8 cellular contexts compared by ENCODE assay signal in genomic region chr14:89617471-89618291, GRCh38.
A peak's percentile ranks its signal among the peaks of the same experiment; 100 is the strongest.
DNase-seq lines count a peak whose midpoint lies in the region; ATAC-seq and TF ChIP-seq lines count a peak whose summit lies in the region.

No MANE protein-coding gene starts in this region.

- peak overlapping the region; percentile 81 for H3K4me3 Mint-ChIP-seq in activated T-helper 17 cell treated with anti-CD3 and anti-CD28 coated beads, Interleukin-2, amount 50 U/mL, for 72 hours
- H3K4me3 Mint-ChIP-seq in natural killer cell treated with Interleukin-12 subunit alpha and Interleukin-12 subunit beta and Interleukin-15 and Interleukin-18, amount 100 ng/mL, for 72 hours = peak overlapping the region; percentile 90

- H3K27ac ChIP-seq in foreskin keratinocyte = peak overlapping the region; percentile 55

- H3K27me3 Mint-ChIP-seq in activated T-helper 17 cell treated with anti-CD3 and anti-CD28 coated beads, Interleukin-2, amount 50 U/mL, for 72 hours = no peaks in the 10 kb centered on the region
- no peaks in the 10 kb centered on the region for H3K27me3 Mint-ChIP-seq in natural killer cell treated with Interleukin-12 subunit alpha and Interleukin-12 subunit beta and Interleukin-15 and Interleukin-18, amount 100 ng/mL, for 72 hours

- DNase-seq in EL (peak; percentile 61), NCI-H2227 (lab: John Stamatoyannopoulos, UW; ENCODE audit: unreplicated experiment) (peak; percentile 23), foreskin keratinocyte (peak in 1 of 2 donors; percentile 29), HPDE6-E6E7 (ENCODE audit: extremely low spot score) (no peak)
- no peak for DNase-seq in natural killer cell treated with Interleukin-12 subunit alpha and Interleukin-12 subunit beta and Interleukin-15 and Interleukin-18, amount 100 ng/mL, for 72 hours (ENCODE audit: low spot score)

- TF ChIP-seq CTCF in foreskin keratinocyte (conservative IDR thresholded peaks at IDR 0.05) = no peak

- no peaks in the 10 kb centered on the region for H3K27me3 ChIP-seq in foreskin keratinocyte

- peaks cover 9% of the 10 kb centered on the region for H3K4me1 ChIP-seq in foreskin keratinocyte

- peak overlapping the region; percentile 85 for H3K27ac Mint-ChIP-seq in activated T-helper 17 cell treated with anti-CD3 and anti-CD28 coated beads, Interleukin-2, amount 50 U/mL, for 72 hours
- peak overlapping the region; percentile 90 to 93 for H3K27ac Mint-ChIP-seq in natural killer cell treated with Interleukin-12 subunit alpha and Interleukin-12 subunit beta and Interleukin-15 and Interleukin-18, amount 100 ng/mL, for 72 hours

- ATAC-seq in GM21528 (IDR thresholded peaks at IDR 0.05; ENCODE audit: low FRiP score, unreplicated experiment) = peak; percentile 35
- no peak for ATAC-seq in activated T-helper 17 cell treated with anti-CD3 and anti-CD28 coated beads, Interleukin-2, amount 50 U/mL, for 72 hours (replicated peaks)
- peak; percentile 38 for ATAC-seq in foreskin keratinocyte
- peak; percentile 31 to 55 for ATAC-seq in natural killer cell treated with Interleukin-12 subunit alpha and Interleukin-12 subunit beta and Interleukin-15 and Interleukin-18, amount 100 ng/mL, for 72 hours
- no peak for ATAC-seq in HG03460 (IDR thresholded peaks at IDR 0.05; ENCODE audit: unreplicated experiment)

- peaks cover 53% of the 10 kb centered on the region for H3K4me1 Mint-ChIP-seq in activated T-helper 17 cell treated with anti-CD3 and anti-CD28 coated beads, Interleukin-2, amount 50 U/mL, for 72 hours
- peaks cover 65 to 80% of the 10 kb centered on the region in 2 donors for H3K4me1 Mint-ChIP-seq in natural killer cell treated with Interleukin-12 subunit alpha and Interleukin-12 subunit beta and Interleukin-15 and Interleukin-18, amount 100 ng/mL, for 72 hours (ENCODE audit: low read depth in 2 of 2)

- no peaks in the 10 kb centered on the region for H3K9me3 Mint-ChIP-seq in activated T-helper 17 cell treated with anti-CD3 and anti-CD28 coated beads, Interleukin-2, amount 50 U/mL, for 72 hours
- H3K9me3 Mint-ChIP-seq in natural killer cell treated with Interleukin-12 subunit alpha and Interleukin-12 subunit beta and Interleukin-15 and Interleukin-18, amount 100 ng/mL, for 72 hours = no peaks in the 10 kb centered on the region

- no peaks in the 10 kb centered on the region for H3K36me3 Mint-ChIP-seq in activated T-helper 17 cell treated with anti-CD3 and anti-CD28 coated beads, Interleukin-2, amount 50 U/mL, for 72 hours (ENCODE audit: low read depth)
- H3K36me3 Mint-ChIP-seq in natural killer cell treated with Interleukin-12 subunit alpha and Interleukin-12 subunit beta and Interleukin-15 and Interleukin-18, amount 100 ng/mL, for 72 hours = peaks cover 4% of the 10 kb centered on the region

Comparison
In these comparisons a context has a peak if more than half of its experiments do, and no peak if none do; other contexts are left out.
1. DNase-seq: peak in EL (single experiment) and NCI-H2227 (single experiment); none in natural killer cell treated with Interleukin-12 subunit alpha and Interleukin-12 subunit beta and Interleukin-15 and Interleukin-18, amount 100 ng/mL, for 72 hours (single experiment) and HPDE6-E6E7 (single experiment).
2. ATAC-seq: peak in GM21528 (single experiment), foreskin keratinocyte (single experiment) and natural killer cell treated with Interleukin-12 subunit alpha and Interleukin-12 subunit beta and Interleukin-15 and Interleukin-18, amount 100 ng/mL, for 72 hours (2 of 2); none in activated T-helper 17 cell treated with anti-CD3 and anti-CD28 coated beads, Interleukin-2, amount 50 U/mL, for 72 hours (single experiment) and HG03460 (single experiment).